9 cellular contexts compared by ENCODE assay signal in genomic region chr1:99441234-99442095, GRCh38.
DNase-seq lines count a peak whose midpoint lies in the region; ATAC-seq and TF ChIP-seq lines count a peak whose summit lies in the region.
"Had no signal": no experiment of that assay in that cellular context is flagged by ENCODE, and none has a peak within 500 bp of the region (broad histone marks: within the 10 kb centered on the region; RNA-seq: fewer than 3 reads in every experiment).

No MANE protein-coding gene starts in this region.

- ATAC-seq in HG02610 (IDR thresholded peaks at IDR 0.05; ENCODE audit: unreplicated experiment) (peak; percentile 63), SK-N-SH treated with all-trans-retinoic acid at 6 μM for 48 hours (peak; percentile 60), GM21390 (IDR thresholded peaks at IDR 0.05; ENCODE audit: unreplicated experiment) (no peak)

- peak; percentile 31 for DNase-seq in AG20443 (ENCODE audit: low spot score)
- peak; percentile 14 for DNase-seq in glomerular visceral epithelial cell (ENCODE audit: extremely low spot score)
- DNase-seq in NCI-H1105 treated with DMSO at 0.1 percent for 48 hours (lab: John Stamatoyannopoulos, UW), result no peak
- DNase-seq in activated effector memory CD4-positive, alpha-beta T cell treated with Interleukin-2 at 50 U/mL for 16 hours, result no peak
- DNase-seq in NCI-H2196 (lab: John Stamatoyannopoulos, UW; ENCODE audit: unreplicated experiment), result no peak
- DNase-seq: DMS 273 treated with DMSO at 0.1 percent for 48 hours had no signal

TF ChIP-seq in SK-N-SH treated with all-trans-retinoic acid at 6 μM for 48 hours, 23 proteins besides CTCF, POLR2A, EP300 and RAD21:
- TF ChIP-seq, protein P1, sequence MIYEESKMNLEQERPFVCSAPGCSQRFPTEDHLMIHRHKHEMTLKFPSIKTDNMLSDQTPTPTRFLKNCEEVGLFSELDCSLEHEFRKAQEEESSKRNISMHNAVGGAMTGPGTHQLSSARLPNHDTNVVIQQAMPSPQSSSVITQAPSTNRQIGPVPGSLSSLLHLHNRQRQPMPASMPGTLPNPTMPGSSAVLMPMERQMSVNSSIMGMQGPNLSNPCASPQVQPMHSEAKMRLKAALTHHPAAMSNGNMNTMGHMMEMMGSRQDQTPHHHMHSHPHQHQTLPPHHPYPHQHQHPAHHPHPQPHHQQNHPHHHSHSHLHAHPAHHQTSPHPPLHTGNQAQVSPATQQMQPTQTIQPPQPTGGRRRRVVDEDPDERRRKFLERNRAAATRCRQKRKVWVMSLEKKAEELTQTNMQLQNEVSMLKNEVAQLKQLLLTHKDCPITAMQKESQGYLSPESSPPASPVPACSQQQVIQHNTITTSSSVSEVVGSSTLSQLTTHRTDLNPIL (CRISPR knock-in tag; IDR thresholded peaks at IDR 0.05; ENCODE audit: low read depth), result no peak
- no peak for TF ChIP-seq ESRRG (CRISPR knock-in tag; IDR thresholded peaks at IDR 0.05)
- no peak for TF ChIP-seq ZNF8 (CRISPR knock-in tag; IDR thresholded peaks at IDR 0.05)
- no peak for TF ChIP-seq ZNF565 (CRISPR knock-in tag; conservative IDR thresholded peaks at IDR 0.05; ENCODE audit: low read depth)
- no peak for TF ChIP-seq RARB (CRISPR knock-in tag; IDR thresholded peaks at IDR 0.05)
- no peak for TF ChIP-seq ARNTL (CRISPR knock-in tag; IDR thresholded peaks at IDR 0.05; ENCODE audit: borderline replicate concordance, low read depth)
- no peak for TF ChIP-seq ZFP3 (CRISPR knock-in tag; IDR thresholded peaks at IDR 0.05)
- TF ChIP-seq CSRNP3 (CRISPR knock-in tag; IDR thresholded peaks at IDR 0.05), result no peak
- TF ChIP-seq GLIS3 (CRISPR knock-in tag; IDR thresholded peaks at IDR 0.05), result no peak
- no peak for TF ChIP-seq ZC3H10 (CRISPR knock-in tag; IDR thresholded peaks at IDR 0.05)
- TF ChIP-seq TCF4 (CRISPR knock-in tag; IDR thresholded peaks at IDR 0.05; ENCODE audit: borderline replicate concordance), result no peak
- TF ChIP-seq, protein P2, sequence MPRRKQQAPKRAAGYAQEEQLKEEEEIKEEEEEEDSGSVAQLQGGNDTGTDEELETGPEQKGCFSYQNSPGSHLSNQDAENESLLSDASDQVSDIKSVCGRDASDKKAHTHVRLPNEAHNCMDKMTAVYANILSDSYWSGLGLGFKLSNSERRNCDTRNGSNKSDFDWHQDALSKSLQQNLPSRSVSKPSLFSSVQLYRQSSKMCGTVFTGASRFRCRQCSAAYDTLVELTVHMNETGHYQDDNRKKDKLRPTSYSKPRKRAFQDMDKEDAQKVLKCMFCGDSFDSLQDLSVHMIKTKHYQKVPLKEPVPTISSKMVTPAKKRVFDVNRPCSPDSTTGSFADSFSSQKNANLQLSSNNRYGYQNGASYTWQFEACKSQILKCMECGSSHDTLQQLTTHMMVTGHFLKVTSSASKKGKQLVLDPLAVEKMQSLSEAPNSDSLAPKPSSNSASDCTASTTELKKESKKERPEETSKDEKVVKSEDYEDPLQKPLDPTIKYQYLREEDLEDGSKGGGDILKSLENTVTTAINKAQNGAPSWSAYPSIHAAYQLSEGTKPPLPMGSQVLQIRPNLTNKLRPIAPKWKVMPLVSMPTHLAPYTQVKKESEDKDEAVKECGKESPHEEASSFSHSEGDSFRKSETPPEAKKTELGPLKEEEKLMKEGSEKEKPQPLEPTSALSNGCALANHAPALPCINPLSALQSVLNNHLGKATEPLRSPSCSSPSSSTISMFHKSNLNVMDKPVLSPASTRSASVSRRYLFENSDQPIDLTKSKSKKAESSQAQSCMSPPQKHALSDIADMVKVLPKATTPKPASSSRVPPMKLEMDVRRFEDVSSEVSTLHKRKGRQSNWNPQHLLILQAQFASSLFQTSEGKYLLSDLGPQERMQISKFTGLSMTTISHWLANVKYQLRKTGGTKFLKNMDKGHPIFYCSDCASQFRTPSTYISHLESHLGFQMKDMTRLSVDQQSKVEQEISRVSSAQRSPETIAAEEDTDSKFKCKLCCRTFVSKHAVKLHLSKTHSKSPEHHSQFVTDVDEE (CRISPR knock-in tag; IDR thresholded peaks at IDR 0.05), result no peak
- no peak for TF ChIP-seq ZNF70 (CRISPR knock-in tag; IDR thresholded peaks at IDR 0.05)
- TF ChIP-seq ISL1 (CRISPR knock-in tag; IDR thresholded peaks at IDR 0.05), result no peak
- TF ChIP-seq SNAI2 (CRISPR knock-in tag; IDR thresholded peaks at IDR 0.05), result no peak
- no peak for TF ChIP-seq OSR1 (CRISPR knock-in tag; IDR thresholded peaks at IDR 0.05)
TF ChIP-seq in SK-N-SH treated with all-trans-retinoic acid at 6 μM for 48 hours: peak in this region for 0.

Comparison
In these comparisons a context has a peak if more than half of its experiments do, and no peak if none do; other contexts are left out.
1. DNase-seq: peak in AG20443 (single experiment) and glomerular visceral epithelial cell (single experiment); none in NCI-H1105 treated with DMSO at 0.1 percent for 48 hours (single experiment), activated effector memory CD4-positive, alpha-beta T cell treated with Interleukin-2 at 50 U/mL for 16 hours (single experiment) and NCI-H2196 (single experiment).